In the genomic region with DNA sequence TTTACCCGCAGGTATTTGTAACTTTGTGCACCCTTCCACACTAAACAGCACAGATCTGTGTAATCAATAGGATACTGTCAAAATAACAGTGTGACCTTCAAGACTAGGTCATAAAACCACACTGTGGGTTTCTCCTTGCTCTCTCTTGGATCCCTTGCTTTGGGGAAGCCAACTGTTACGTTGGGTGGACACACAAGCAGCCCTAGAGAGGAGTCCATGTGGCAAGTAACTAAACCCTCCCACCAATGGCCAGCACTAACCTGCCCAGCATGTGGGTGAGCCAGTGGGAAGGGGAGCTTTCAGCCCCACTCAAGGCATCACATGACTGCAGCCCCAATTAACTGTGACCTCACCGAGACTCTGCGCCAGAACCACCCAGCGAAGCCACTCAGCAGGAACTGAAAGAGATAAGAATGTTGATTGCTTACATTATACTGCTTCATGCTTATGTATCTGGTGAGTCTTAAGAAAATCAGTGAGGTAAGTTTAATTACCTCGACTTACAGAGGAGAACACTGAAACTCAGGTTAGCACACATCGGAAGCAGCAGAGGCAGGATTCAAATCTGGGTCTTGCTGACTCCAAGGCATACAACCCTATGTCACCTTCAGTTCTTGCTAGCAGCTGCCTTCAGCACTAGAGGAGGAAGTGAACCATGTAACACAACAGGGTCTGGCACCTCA, we compare ENCODE assay signal across 8 cellular contexts. TPM values are rescaled to one million over a fixed set of nuclear protein-coding genes. Genes with fewer than 3 reads are reported as not detected.
DNase-seq lines count a peak whose midpoint lies in the region; ATAC-seq and TF ChIP-seq lines count a peak whose summit lies in the region.

No MANE protein-coding gene starts in this region.

- no peaks in the 10 kb centered on the region for H3K27me3 Mint-ChIP-seq in IgD-negative memory B cell
- H3K27me3 Mint-ChIP-seq in activated T-cell treated with anti-CD3 and anti-CD28 coated beads, Interleukin-2, amount 50 U/mL, for 24 hours, result no peaks in the 10 kb centered on the region

- H3K4me3 Mint-ChIP-seq in IgD-negative memory B cell, result peak overlapping the region; percentile 38 to 91 (median 76)
- H3K4me3 Mint-ChIP-seq in activated T-cell treated with anti-CD3 and anti-CD28 coated beads, Interleukin-2, amount 50 U/mL, for 24 hours, result peak overlapping the region; percentile 41

- H3K27ac ChIP-seq in neutrophil, result peak overlapping the region; percentile 92
- no peak overlapping the region for H3K27ac ChIP-seq in trophoblast cell (ENCODE audit: low read depth, low read length)

- no peak overlapping the region for H3K4ac ChIP-seq in trophoblast cell (ENCODE audit: low read depth, low read length)

- H2BK5ac ChIP-seq in trophoblast cell (ENCODE audit: low read depth, low read length, poor library complexity), result no peak overlapping the region

- H2AK5ac ChIP-seq in trophoblast cell (ENCODE audit: low read length), result no peak overlapping the region

- H3K4me1 Mint-ChIP-seq in IgD-negative memory B cell, result peaks cover 15 to 23% (median 17%) of the 10 kb centered on the region in 3 donors
- peaks cover 48% of the 10 kb centered on the region for H3K4me1 Mint-ChIP-seq in activated T-cell treated with anti-CD3 and anti-CD28 coated beads, Interleukin-2, amount 50 U/mL, for 24 hours (ENCODE audit: low read depth)

- ATAC-seq in GM18498 (IDR thresholded peaks at IDR 0.05; ENCODE audit: unreplicated experiment) (peak; percentile 86), GM21576 (IDR thresholded peaks at IDR 0.05; ENCODE audit: unreplicated experiment) (peak; percentile 80)

- DNase-seq in activated T-cell treated with anti-CD3 and anti-CD28 coated beads, Interleukin-2, amount 50 U/mL, for 24 hours, result no peak
- no peak for DNase-seq in HK-2 (ENCODE audit: unreplicated experiment)
- no peak for DNase-seq in trophoblast cell
- no peak for DNase-seq in NCI-H82 treated with DMSO at 0.1 percent for 48 hours (lab: John Stamatoyannopoulos, UW; ENCODE audit: unreplicated experiment)

- H2BK120ac ChIP-seq in trophoblast cell (ENCODE audit: insufficient read depth, low read length, poor library complexity), result no peak overlapping the region

- H3K4me1 ChIP-seq in neutrophil (ENCODE audit: control insufficient read depth in 1 of 2, insufficient read depth in 1 of 2, low read depth in 1 of 2, low read length in 1 of 2), result peaks cover 30 to 37% of the 10 kb centered on the region in 2 experiments
- H3K4me1 ChIP-seq in trophoblast cell (ENCODE audit: control insufficient read depth in 1 of 2, insufficient read depth in 2 of 2, low read length in 2 of 2), result no peaks in the 10 kb centered on the region

- no peak overlapping the region for H4K91ac ChIP-seq in trophoblast cell (ENCODE audit: low read depth, low read length)

- H3K14ac ChIP-seq in trophoblast cell (ENCODE audit: low read length), result no peak overlapping the region

- no peak overlapping the region for H2BK12ac ChIP-seq in trophoblast cell (ENCODE audit: low read length)

- no peaks in the 10 kb centered on the region for H3K27me3 ChIP-seq in neutrophil
- no peaks in the 10 kb centered on the region for H3K27me3 ChIP-seq in trophoblast cell (ENCODE audit: insufficient read depth, low read length)

- H3K36me3 ChIP-seq in neutrophil (no peaks in the 10 kb centered on the region), trophoblast cell (ENCODE audit: control insufficient read depth in 1 of 2, insufficient read depth in 2 of 2, low read length in 2 of 2) (no peaks in the 10 kb centered on the region)

- no CpG with 5 or more reads among the region's 7 CpGs for WGBS in trophoblast cell (ENCODE audit: extremely low coverage, insufficient coverage, insufficient read length)

- no peak for TF ChIP-seq CTCF in neutrophil (IDR thresholded peaks at IDR 0.05)

- H3K18ac ChIP-seq in trophoblast cell (ENCODE audit: low read length), result no peak overlapping the region

- no peak overlapping the region for H3K4me2 ChIP-seq in trophoblast cell (ENCODE audit: low read length)

- H3K9me3 Mint-ChIP-seq in IgD-negative memory B cell, result no peaks in the 10 kb centered on the region
- no peaks in the 10 kb centered on the region for H3K9me3 Mint-ChIP-seq in activated T-cell treated with anti-CD3 and anti-CD28 coated beads, Interleukin-2, amount 50 U/mL, for 24 hours

- peak overlapping the region; percentile 51 to 96 (median 92) for H3K27ac Mint-ChIP-seq in IgD-negative memory B cell
- peak overlapping the region; percentile 77 for H3K27ac Mint-ChIP-seq in activated T-cell treated with anti-CD3 and anti-CD28 coated beads, Interleukin-2, amount 50 U/mL, for 24 hours

- no peak overlapping the region for H3K23ac ChIP-seq in trophoblast cell (ENCODE audit: low read length)

- peaks cover 3% of the 10 kb centered on the region for H3K36me3 Mint-ChIP-seq in IgD-negative memory B cell
- H3K36me3 Mint-ChIP-seq in activated T-cell treated with anti-CD3 and anti-CD28 coated beads, Interleukin-2, amount 50 U/mL, for 24 hours (ENCODE audit: low read depth), result no peaks in the 10 kb centered on the region

- peak overlapping the region; percentile 44 to 54 for H3K4me3 ChIP-seq in neutrophil (ENCODE audit: low read depth in 1 of 2, low read length in 1 of 2)
- no peak overlapping the region for H3K4me3 ChIP-seq in trophoblast cell (ENCODE audit: low read depth, low read length)

- H3K79me2 ChIP-seq in trophoblast cell (ENCODE audit: control insufficient read depth, insufficient read depth, low read length, poor library complexity), result no peaks in the 10 kb centered on the region

- no peak overlapping the region for H4K12ac ChIP-seq in trophoblast cell (ENCODE audit: low read depth, low read length)

- H4K8ac ChIP-seq in trophoblast cell (ENCODE audit: low read depth, low read length), result no peak overlapping the region

- no peak overlapping the region for H3K9ac ChIP-seq in trophoblast cell (ENCODE audit: low read length)

- no peaks in the 10 kb centered on the region for H3K9me3 ChIP-seq in neutrophil
- no peaks in the 10 kb centered on the region for H3K9me3 ChIP-seq in trophoblast cell (ENCODE audit: insufficient read depth, low read depth, low read length)

- H2AFZ ChIP-seq in trophoblast cell (ENCODE audit: insufficient read depth, low read length, poor library complexity), result no peak overlapping the region

- H3K79me1 ChIP-seq in trophoblast cell (ENCODE audit: low read length), result no peaks in the 10 kb centered on the region

RNA-seq across cellular contexts. Expression of gene ZC3HAV1, which starts 9.4 kb away (rescaled TPM):
- polyA plus RNA-seq in IgD-negative memory B cell, result 93.1 TPM
- 11.0 and 11.4 TPM in 2 replicates for polyA plus RNA-seq in trophoblast cell (2013)
